ENCODE assay signal across 20 cellular contexts in the genomic region with DNA sequence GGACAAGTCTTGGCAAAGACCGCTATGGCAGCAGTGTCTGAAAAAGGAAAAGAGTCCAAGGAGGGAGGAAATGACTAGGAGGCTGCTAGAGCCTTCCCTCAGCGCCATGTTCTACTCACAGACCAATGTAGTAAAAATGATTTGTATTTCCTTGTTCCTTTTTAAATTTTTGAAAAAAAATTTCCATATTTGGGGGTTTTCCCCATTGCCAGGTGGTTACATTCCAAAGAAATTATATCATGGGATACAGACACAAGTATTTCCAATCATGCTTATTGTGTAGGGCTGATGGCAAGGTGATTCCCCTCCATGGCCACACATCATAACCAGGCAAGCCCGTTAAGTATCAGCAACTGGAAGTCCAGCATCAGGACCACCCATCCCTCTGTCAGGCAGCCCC.
DNase-seq lines count a peak whose midpoint lies in the region; ATAC-seq, FAIRE-seq and TF ChIP-seq lines count a peak whose summit lies in the region.
"Had no signal": no experiment of that assay in that cellular context is flagged by ENCODE, and none has a peak within 500 bp of the region (broad histone marks: within the 10 kb centered on the region; RNA-seq: fewer than 3 reads in every experiment).

No MANE protein-coding gene starts in this region.

- H3K4me1 ChIP-seq in mammary epithelial cell (ENCODE audit: insufficient read depth, low read length) = no peaks in the 10 kb centered on the region
- no peaks in the 10 kb centered on the region for H3K4me1 ChIP-seq in pancreas

- H4K20me1 ChIP-seq in mammary epithelial cell (ENCODE audit: insufficient read depth, low read length) = no peaks in the 10 kb centered on the region
- H4K20me1 ChIP-seq: BLaER1 had no signal

- H3K27me3 ChIP-seq in mammary epithelial cell (ENCODE audit: insufficient read depth, low read length) = no peaks in the 10 kb centered on the region
- no peaks in the 10 kb centered on the region for H3K27me3 ChIP-seq in pancreas
- H3K27me3 ChIP-seq: BLaER1 had no signal

- no peak for FAIRE-seq in pancreas (lab: Jason Lieb, UNC)
- FAIRE-seq: GM18507, H54, HTR-8/SVneo had no signal

- no peaks in the 10 kb centered on the region for H3K4me1 Mint-ChIP-seq in MCF 10A (ENCODE audit: insufficient read depth, unreplicated experiment)
- H3K4me1 Mint-ChIP-seq: CD4-positive, alpha-beta memory T cell had no signal

- H3K9me3 Mint-ChIP-seq in MCF 10A (ENCODE audit: unreplicated experiment) = no peaks in the 10 kb centered on the region
- H3K9me3 Mint-ChIP-seq: CD14-positive monocyte; CD4-positive, alpha-beta memory T cell; GM23338 had no signal

- dilution Hi-C loops in mammary epithelial cell (cut with HindIII; ENCODE audit: low sequenced_read_pairs) = loop anchor here (5.0 kb wide), 1 partner anchor 36 kb away; no protein-coding TSS in a partner anchor

- ATAC-seq in pancreas (peak in 3 of 4 donors; percentile 37 to 65 (median 62)), GM18873 (IDR thresholded peaks at IDR 0.05; ENCODE audit: low FRiP score, unreplicated experiment) (no peak)
- ATAC-seq: GM23338 had no signal

- H3K4me3 ChIP-seq in mammary epithelial cell (replicated peaks in 1 of 3; ENCODE audit: insufficient read depth in 1 of 3, low read depth in 2 of 3, low read length in 3 of 3) (no peak overlapping the region), pancreas (no peak overlapping the region)
- H3K4me3 ChIP-seq: BLaER1, GM23338 had no signal

- H3K4me3 Mint-ChIP-seq in MCF 10A (ENCODE audit: unreplicated experiment) = no peak overlapping the region
- H3K4me3 Mint-ChIP-seq: CD4-positive, alpha-beta memory T cell; GM23338 had no signal

- no peak overlapping the region for H3K9ac ChIP-seq in mammary epithelial cell (ENCODE audit: insufficient read depth, low read length)
- H3K9ac ChIP-seq: BLaER1 had no signal

- H3K36me3 ChIP-seq in mammary epithelial cell (ENCODE audit: insufficient read depth, low read length) = no peaks in the 10 kb centered on the region
- no peaks in the 10 kb centered on the region for H3K36me3 ChIP-seq in pancreas
- H3K36me3 ChIP-seq: BLaER1 had no signal

- intact Hi-C loops in mammary epithelial cell (cut with micrococcal nuclease) (no loop called here), MCF 10A (cut with micrococcal nuclease) (no loop called here), pancreas (cut with DNase I) (no loop called here)

- peak; percentile 12 for DNase-seq in mammary epithelial cell
- DNase-seq in MCF 10A (ENCODE audit: unreplicated experiment) = no peak
- DNase-seq in kidney tubule cell (ENCODE audit: low spot score) = peak; percentile 80
- no peak for DNase-seq in pancreas
- DNase-seq in NCI-H2196 treated with DMSO at 0.1 percent for 48 hours (lab: John Stamatoyannopoulos, UW; ENCODE audit: unreplicated experiment) = no peak
- no peak for DNase-seq in GDM1 (lab: John Stamatoyannopoulos, UW)
- DNase-seq: 8988T; CD4-positive, alpha-beta memory T cell; DMS153; DND-41; EL; HCEC 1CT; IMR-90 had no signal

- H2AFZ ChIP-seq in mammary epithelial cell (ENCODE audit: low read depth, low read length) = peak overlapping the region; percentile 44
- H2AFZ ChIP-seq: GM23338 had no signal

- CTCF ChIA-PET in mammary epithelial cell (lab: Charles Lee; ENCODE audit: low non-redundant PET) (no interaction called here), MCF 10A (lab: Yijun Ruan, JAX) (interaction anchor here (0.6 kb wide), 1 partner anchor 283 kb away, joined by 3 read pairs; no protein-coding TSS in a partner anchor)

- WGBS in mammary epithelial cell (ENCODE audit: low coverage, missing lambda C conversion rate) = 59% methylated on average over 3 of the region's 3 CpGs
- WGBS in pancreas, 2 donors = 68 to 69% methylated on average over 3 of the region's 3 CpGs

- BruUV-seq in mammary epithelial cell (replicated peaks; lab: Mats Ljungman, UMichigan) = no TSS peak
- no TSS peak for BruUV-seq in MCF 10A (replicated peaks; lab: Mats Ljungman, UMichigan)

- no peak overlapping the region for H3K27ac ChIP-seq in mammary epithelial cell (ENCODE audit: insufficient read depth, low read depth, low read length)
- H3K27ac ChIP-seq in pancreas = no peak overlapping the region
- H3K27ac ChIP-seq: BLaER1 had no signal

- H3K27ac Mint-ChIP-seq in MCF 10A (ENCODE audit: low read depth, unreplicated experiment) = no peak overlapping the region
- H3K27ac Mint-ChIP-seq: CD4-positive, alpha-beta memory T cell; GM23338 had no signal

- no peak overlapping the region for H3K4me2 ChIP-seq in mammary epithelial cell (ENCODE audit: insufficient read depth, low read depth, low read length)
- H3K4me2 ChIP-seq: BLaER1, GM23338 had no signal

- H3K9me3 ChIP-seq in mammary epithelial cell (replicated peaks; ENCODE audit: insufficient read depth, low read length) (no peaks in the 10 kb centered on the region), pancreas (no peaks in the 10 kb centered on the region)
- H3K9me3 ChIP-seq: BLaER1 had no signal

- no peaks in the 10 kb centered on the region for H3K79me2 ChIP-seq in mammary epithelial cell (ENCODE audit: insufficient read depth, low read length)

- POLR2A ChIA-PET in MCF 10A (lab: Yijun Ruan, JAX) = no interaction called here

- in situ Hi-C loops in mammary epithelial cell (cut with MboI; ENCODE audit: low sequenced_read_pairs in 2 of 2) = no loop called here

- H3K36me3 Mint-ChIP-seq in MCF 10A (ENCODE audit: insufficient read depth, unreplicated experiment) = no peaks in the 10 kb centered on the region
- H3K36me3 Mint-ChIP-seq: CD4-positive, alpha-beta memory T cell had no signal

- no peak for TF ChIP-seq CTCF in mammary epithelial cell (conservative IDR thresholded peaks at IDR 0.05 in 1 of 2, IDR thresholded peaks at IDR 0.05 in 1 of 2; ENCODE audit: extremely low read depth in 1 of 2, insufficient read depth in 1 of 2, low read depth in 1 of 2, low read length in 2 of 2)
- no peak for TF ChIP-seq CTCF in MCF 10A (IDR thresholded peaks at IDR 0.05; ENCODE audit: unreplicated experiment)
- no peak for TF ChIP-seq CTCF in pancreas (IDR thresholded peaks at IDR 0.05)

- H3K27me3 Mint-ChIP-seq in MCF 10A (ENCODE audit: insufficient read depth, unreplicated experiment) = peaks cover 50% of the 10 kb centered on the region

Comparison
In these comparisons a context has a peak if more than half of its experiments do, and no peak if none do; other contexts are left out.
1. DNase-seq: peak in mammary epithelial cell (single experiment) and kidney tubule cell (single experiment); none in MCF 10A (single experiment), pancreas (0 of 6), NCI-H2196 treated with DMSO at 0.1 percent for 48 hours (single experiment) and GDM1 (single experiment).